In genomic region chr1:7646164-7646563, GRCh38 we compare ENCODE assay signal across 2 cellular contexts.
TF ChIP-seq lines count a peak whose summit lies in the region.

No MANE protein-coding gene starts in this region.

TF ChIP-seq in H1, 55 proteins besides CTCF, POLR2A, EP300 and RAD21:
- TF ChIP-seq CHD1 (IDR thresholded peaks at IDR 0.05; ENCODE audit: low read depth, low read length): no peak
- no peak for TF ChIP-seq TEAD4 (IDR thresholded peaks at IDR 0.05; ENCODE audit: low read depth, low read length)
- TF ChIP-seq CREB1 (IDR thresholded peaks at IDR 0.05): no peak
- no peak for TF ChIP-seq KDM5A (IDR thresholded peaks at IDR 0.05; ENCODE audit: low read length)
- no peak for TF ChIP-seq E2F6 (IDR thresholded peaks at IDR 0.05)

TF ChIP-seq in SK-N-SH, 30 proteins besides CTCF, POLR2A, EP300 and RAD21:
- TF ChIP-seq, protein P1, sequence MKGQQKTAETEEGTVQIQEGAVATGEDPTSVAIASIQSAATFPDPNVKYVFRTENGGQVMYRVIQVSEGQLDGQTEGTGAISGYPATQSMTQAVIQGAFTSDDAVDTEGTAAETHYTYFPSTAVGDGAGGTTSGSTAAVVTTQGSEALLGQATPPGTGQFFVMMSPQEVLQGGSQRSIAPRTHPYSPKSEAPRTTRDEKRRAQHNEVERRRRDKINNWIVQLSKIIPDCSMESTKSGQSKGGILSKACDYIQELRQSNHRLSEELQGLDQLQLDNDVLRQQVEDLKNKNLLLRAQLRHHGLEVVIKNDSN (IDR thresholded peaks at IDR 0.05; ENCODE audit: borderline replicate concordance, low read depth): no peak
- TF ChIP-seq REST (IDR thresholded peaks at IDR 0.05; ENCODE audit: low read depth, low read length): no peak
TF ChIP-seq in SK-N-SH: peak in this region for 0.
